ENCODE assay signal across 33 cellular contexts in the genomic region with DNA sequence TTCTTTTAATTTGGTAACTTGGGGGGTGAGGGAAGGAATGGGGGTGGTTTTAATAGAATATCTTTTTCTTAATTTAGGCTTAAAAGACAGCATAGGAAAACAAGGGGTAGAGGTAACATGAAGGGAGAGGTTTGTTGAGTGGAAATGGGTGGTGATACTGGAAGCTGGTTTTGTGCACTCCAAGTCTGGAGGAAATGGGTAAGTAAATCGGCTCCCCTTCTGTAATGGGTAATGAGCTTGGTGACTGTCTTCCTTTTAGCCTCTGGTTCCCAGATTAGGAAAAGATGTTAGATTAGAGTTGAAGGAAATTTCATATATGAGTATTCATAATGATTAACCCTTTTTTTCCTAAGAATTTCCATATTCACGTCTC.
"Had no signal": no experiment of that assay in that cellular context is flagged by ENCODE, and none has a peak within 500 bp of the region (broad histone marks: within the 10 kb centered on the region; RNA-seq: fewer than 3 reads in every experiment).

No MANE protein-coding gene starts in this region.

- H3K36me3 Mint-ChIP-seq: activated naive CD4-positive, alpha-beta T cell treated with anti-CD3 and anti-CD28 coated beads, Interleukin-2, amount 10 ng/mL, durations not matched to agents 7 days and 5 days; natural killer cell treated with Interleukin-12 subunit alpha and Interleukin-12 subunit beta and Interleukin-15 and Interleukin-18, amount 100 ng/mL, for 72 hours; stimulated activated memory B cell treated with anti-CD40 and anti-IgM and Interleukin-4, amounts not matched to agents 10 μg/mL and 1 μg/mL and 100 μg/mL, for 72 hours; type B pancreatic cell had no signal

- H3K27ac Mint-ChIP-seq: activated CD4-positive, alpha-beta memory T cell treated with anti-CD3 and anti-CD28 coated beads, Interleukin-2, amount 10 ng/mL, durations not matched to agents 7 days and 5 days; activated CD4-positive, alpha-beta T cell treated with anti-CD3 and anti-CD28 coated beads, Interleukin-2, amount 10 ng/mL, durations not matched to agents 7 days and 5 days; activated naive CD4-positive, alpha-beta T cell treated with anti-CD3 and anti-CD28 coated beads, Interleukin-2, amount 10 ng/mL, durations not matched to agents 7 days and 5 days; activated T-cell treated with anti-CD3 and anti-CD28 coated beads, Interleukin-2, amount 50 U/mL, for 24 hours; natural killer cell treated with Interleukin-12 subunit alpha and Interleukin-12 subunit beta and Interleukin-15 and Interleukin-18, amount 100 ng/mL, for 72 hours; stimulated activated memory B cell treated with anti-CD40 and anti-IgM and Interleukin-4, amounts not matched to agents 10 μg/mL and 1 μg/mL and 100 μg/mL, for 72 hours; stimulated activated naive CD8-positive, alpha-beta T cell treated with anti-CD3 and anti-CD28 coated beads, Interleukin-15, amount 100 ng/mL, for 72 hours had no signal

- H3K36me3 ChIP-seq: breast epithelium, esophagus squamous epithelium, gastrocnemius medialis, left ventricle myocardium inferior, neutrophil, right atrium auricular region, uterus, WERI-Rb-1 had no signal

- H2AFZ ChIP-seq: hepatocyte, parathyroid adenoma had no signal

- H3K4me2 ChIP-seq: hepatocyte, smooth muscle cell had no signal

- H3K4me1 Mint-ChIP-seq: activated CD4-positive, alpha-beta memory T cell treated with anti-CD3 and anti-CD28 coated beads, Interleukin-2, amount 10 ng/mL, durations not matched to agents 7 days and 5 days; activated CD4-positive, alpha-beta T cell treated with anti-CD3 and anti-CD28 coated beads, Interleukin-2, amount 10 ng/mL, durations not matched to agents 7 days and 5 days; activated naive CD4-positive, alpha-beta T cell treated with anti-CD3 and anti-CD28 coated beads, Interleukin-2, amount 10 ng/mL, durations not matched to agents 7 days and 5 days; stimulated activated memory B cell treated with anti-CD40 and anti-IgM and Interleukin-4, amounts not matched to agents 10 μg/mL and 1 μg/mL and 100 μg/mL, for 72 hours; stimulated activated naive CD8-positive, alpha-beta T cell treated with anti-CD3 and anti-CD28 coated beads, Interleukin-15, amount 100 ng/mL, for 72 hours had no signal

- H3K9me3 ChIP-seq: breast epithelium, esophagus squamous epithelium, gastrocnemius medialis, left ventricle myocardium inferior, mucosa of descending colon, neutrophil, right atrium auricular region, uterus had no signal

- ATAC-seq: gastrocnemius medialis; mucosa of descending colon; natural killer cell treated with Interleukin-12 subunit alpha and Interleukin-12 subunit beta and Interleukin-15 and Interleukin-18, amount 100 ng/mL, for 72 hours; stimulated activated memory B cell treated with anti-CD40 and anti-IgM and Interleukin-4, amounts not matched to agents 10 μg/mL and 1 μg/mL and 100 μg/mL, for 72 hours; stimulated activated naive CD8-positive, alpha-beta T cell treated with anti-CD3 and anti-CD28 coated beads, Interleukin-15, amount 100 ng/mL, for 72 hours had no signal

- H3K4me1 ChIP-seq: breast epithelium, esophagus squamous epithelium, gastrocnemius medialis, right atrium auricular region, uterus had no signal

- H3K4me3 Mint-ChIP-seq: activated CD4-positive, alpha-beta memory T cell treated with anti-CD3 and anti-CD28 coated beads, Interleukin-2, amount 10 ng/mL, durations not matched to agents 7 days and 5 days; activated CD4-positive, alpha-beta T cell treated with anti-CD3 and anti-CD28 coated beads, Interleukin-2, amount 10 ng/mL, durations not matched to agents 7 days and 5 days; activated naive CD4-positive, alpha-beta T cell treated with anti-CD3 and anti-CD28 coated beads, Interleukin-2, amount 10 ng/mL, durations not matched to agents 7 days and 5 days; activated T-cell treated with anti-CD3 and anti-CD28 coated beads, Interleukin-2, amount 50 U/mL, for 24 hours; natural killer cell treated with Interleukin-12 subunit alpha and Interleukin-12 subunit beta and Interleukin-15 and Interleukin-18, amount 100 ng/mL, for 72 hours; stimulated activated memory B cell treated with anti-CD40 and anti-IgM and Interleukin-4, amounts not matched to agents 10 μg/mL and 1 μg/mL and 100 μg/mL, for 72 hours; stimulated activated naive CD8-positive, alpha-beta T cell treated with anti-CD3 and anti-CD28 coated beads, Interleukin-15, amount 100 ng/mL, for 72 hours; type B pancreatic cell had no signal

- H3K27me3 ChIP-seq: breast epithelium, esophagus squamous epithelium, gastrocnemius medialis, hepatocyte, neutrophil, right atrium auricular region, uterus had no signal

- H3K4me3 ChIP-seq: breast epithelium, esophagus squamous epithelium, gastrocnemius medialis, hepatocyte, left ventricle myocardium inferior, lung, mucosa of descending colon, right atrium auricular region, smooth muscle cell, uterus had no signal

- H3K27ac ChIP-seq: breast epithelium, epithelial cell of prostate, esophagus squamous epithelium, gastrocnemius medialis, hepatocyte, left ventricle myocardium inferior, neutrophil, parathyroid adenoma, right atrium auricular region, uterus, WERI-Rb-1 had no signal

- H3K9ac ChIP-seq: parathyroid adenoma had no signal

- H3K9me3 Mint-ChIP-seq: activated CD4-positive, alpha-beta memory T cell treated with anti-CD3 and anti-CD28 coated beads, Interleukin-2, amount 10 ng/mL, durations not matched to agents 7 days and 5 days; activated CD4-positive, alpha-beta T cell treated with anti-CD3 and anti-CD28 coated beads, Interleukin-2, amount 10 ng/mL, durations not matched to agents 7 days and 5 days; activated naive CD4-positive, alpha-beta T cell treated with anti-CD3 and anti-CD28 coated beads, Interleukin-2, amount 10 ng/mL, durations not matched to agents 7 days and 5 days; activated T-cell treated with anti-CD3 and anti-CD28 coated beads, Interleukin-2, amount 50 U/mL, for 24 hours; natural killer cell treated with Interleukin-12 subunit alpha and Interleukin-12 subunit beta and Interleukin-15 and Interleukin-18, amount 100 ng/mL, for 72 hours; stimulated activated memory B cell treated with anti-CD40 and anti-IgM and Interleukin-4, amounts not matched to agents 10 μg/mL and 1 μg/mL and 100 μg/mL, for 72 hours; stimulated activated naive CD8-positive, alpha-beta T cell treated with anti-CD3 and anti-CD28 coated beads, Interleukin-15, amount 100 ng/mL, for 72 hours; type B pancreatic cell had no signal

- H3K27me3 Mint-ChIP-seq: activated CD4-positive, alpha-beta memory T cell treated with anti-CD3 and anti-CD28 coated beads, Interleukin-2, amount 10 ng/mL, durations not matched to agents 7 days and 5 days; activated CD4-positive, alpha-beta T cell treated with anti-CD3 and anti-CD28 coated beads, Interleukin-2, amount 10 ng/mL, durations not matched to agents 7 days and 5 days; activated naive CD4-positive, alpha-beta T cell treated with anti-CD3 and anti-CD28 coated beads, Interleukin-2, amount 10 ng/mL, durations not matched to agents 7 days and 5 days; stimulated activated memory B cell treated with anti-CD40 and anti-IgM and Interleukin-4, amounts not matched to agents 10 μg/mL and 1 μg/mL and 100 μg/mL, for 72 hours; type B pancreatic cell had no signal

- DNase-seq: activated CD4-positive, alpha-beta memory T cell treated with anti-CD3 and anti-CD28 coated beads, Interleukin-2, amount 10 ng/mL, durations not matched to agents 7 days and 5 days; activated CD4-positive, alpha-beta T cell treated with anti-CD3 and anti-CD28 coated beads, Interleukin-2, amount 10 ng/mL, durations not matched to agents 7 days and 5 days; activated CD4-positive, CD25-positive, alpha-beta regulatory T cell treated with anti-CD3 and anti-CD28 coated beads, Interleukin-2, amount 50 U/mL, for 72 hours; activated CD8-positive, alpha-beta memory T cell treated with anti-CD3 and anti-CD28 coated beads, Interleukin-2, amount 50 U/mL, for 48 hours; activated gamma-delta T cell; activated naive CD4-positive, alpha-beta T cell treated with anti-CD3 and anti-CD28 coated beads, Interleukin-2, amount 10 ng/mL, durations not matched to agents 7 days and 5 days; activated T-cell treated with anti-CD3 and anti-CD28 coated beads, Interleukin-2, amount 50 U/mL, for 24 hours; amygdala; central memory CD4-positive, alpha-beta T cell; effector CD4-positive, alpha-beta T cell; esophagus squamous epithelium; gastrocnemius medialis; left ventricle myocardium inferior; mucosa of descending colon; stimulated activated CD4-positive, alpha-beta T cell treated with anti-CD3 and anti-CD28 coated beads, Interleukin-1b, Interleukin-23, amount 100 ng/mL, for 48 hours; stimulated activated CD4-positive, alpha-beta T cell treated with anti-CD3 and anti-CD28 coated beads, Interleukin-4, amount 100 ng/mL, for 4 hours; stimulated activated CD8-positive, alpha-beta memory T cell treated with anti-CD3 and anti-CD28 coated beads, Interleukin-4, amount 100 ng/mL, for 48 hours; stimulated activated naive CD8-positive, alpha-beta T cell treated with anti-CD3 and anti-CD28 coated beads, Interleukin-15, amount 100 ng/mL, for 72 hours; substantia nigra; T1000; uterus; WERI-Rb-1 had no signal
